Comparison of ENCODE assay signal across 26 cellular contexts in genomic region chr14:100562751-100563150, GRCh38. TPM values are rescaled to one million over a fixed set of nuclear protein-coding genes. Genes with fewer than 3 reads are reported as not detected.
"Had no signal": no experiment of that assay in that cellular context is flagged by ENCODE, and none has a peak within 500 bp of the region (broad histone marks: within the 10 kb centered on the region; RNA-seq: fewer than 3 reads in every experiment).

No MANE protein-coding gene starts in this region.

- H3K9me3 Mint-ChIP-seq: dendritic cell treated with granulocyte-macrophage colony-stimulating factor and Interleukin-4, amounts not matched to agents 40 ng/mL and 50 ng/mL, for 4 days; effector memory CD8-positive, alpha-beta T cell; endodermal cell; mesothelial cell of epicardium; naive B cell; naive thymus-derived CD8-positive, alpha-beta T cell had no signal

- H3K27ac Mint-ChIP-seq: dendritic cell treated with granulocyte-macrophage colony-stimulating factor and Interleukin-4, amounts not matched to agents 40 ng/mL and 50 ng/mL, for 4 days; endodermal cell; mesothelial cell of epicardium had no signal

- H3K4me1 Mint-ChIP-seq: endodermal cell had no signal

- H3K4me3 ChIP-seq: esophagus squamous epithelium, gastrocnemius medialis, heart right ventricle, left lung, lower lobe of right lung, mucosa of descending colon had no signal

- H3K9me3 ChIP-seq: esophagus squamous epithelium, gastrocnemius medialis, heart right ventricle, left lung, lower lobe of right lung, mucosa of descending colon had no signal

- H3K36me3 ChIP-seq: esophagus squamous epithelium, gastrocnemius medialis, heart right ventricle, left lung, lower lobe of right lung had no signal

- H3K4me3 Mint-ChIP-seq: dendritic cell treated with granulocyte-macrophage colony-stimulating factor and Interleukin-4, amounts not matched to agents 40 ng/mL and 50 ng/mL, for 4 days; effector memory CD8-positive, alpha-beta T cell; endodermal cell; mesothelial cell of epicardium; naive thymus-derived CD8-positive, alpha-beta T cell had no signal

- H3K27ac ChIP-seq: epithelial cell of prostate, esophagus squamous epithelium, gastrocnemius medialis, heart right ventricle, left lung, lower lobe of right lung had no signal

- H3K36me3 Mint-ChIP-seq: mesothelial cell of epicardium; naive B cell; naive thymus-derived CD8-positive, alpha-beta T cell had no signal

- DNase-seq: cortex of kidney; effector CD8-positive, alpha-beta T cell; effector memory CD8-positive, alpha-beta T cell; endodermal cell; erythroblast; esophagus squamous epithelium; foreskin fibroblast; foreskin melanocyte; gastrocnemius medialis; glutamatergic neuron; head of caudate nucleus; heart right ventricle; hippocampal formation; left cardiac atrium; left lung; left ventricle myocardium superior; lower lobe of right lung; mesenchymal stem cell; mucosa of descending colon; naive B cell; naive thymus-derived CD8-positive, alpha-beta T cell had no signal

RNA-seq across cellular contexts. Expression of gene BEGAIN, which starts 24.5 kb away (rescaled TPM):
- total RNA-seq: glomerular endothelial cell, myocyte had no signal
